Comparison of ENCODE assay signal across 9 cellular contexts in genomic region chr2:96324716-96325037, GRCh38. TPM values are rescaled to one million over a fixed set of nuclear protein-coding genes. Genes with fewer than 3 reads are reported as not detected.
DNase-seq lines count a peak whose midpoint lies in the region; ATAC-seq and TF ChIP-seq lines count a peak whose summit lies in the region.
"Had no signal": no experiment of that assay in that cellular context is flagged by ENCODE, and none has a peak within 500 bp of the region (broad histone marks: within the 10 kb centered on the region; RNA-seq: fewer than 3 reads in every experiment).

No MANE protein-coding gene starts in this region.

- peak overlapping the region; percentile 94 for H3K56ac ChIP-seq in mesendoderm (ENCODE audit: low read length)

- intact Hi-C loops in tibial artery (cut with DNase I; ENCODE audit: low total_unique reads) = no loop called here

- H3K9ac ChIP-seq in mesendoderm (ENCODE audit: low read length) = peak overlapping the region; percentile 88

- H3K27me3 ChIP-seq in mesendoderm (ENCODE audit: insufficient read depth, low read length, poor library complexity) (peaks cover 18% of the 10 kb centered on the region), tibial artery (peaks cover 0 to 52% of the 10 kb centered on the region in 2 donors)

- H3K36me3 ChIP-seq in mesendoderm (ENCODE audit: control insufficient read depth, insufficient read depth, low read length) (no peaks in the 10 kb centered on the region), tibial artery (no peaks in the 10 kb centered on the region)

- H2AK5ac ChIP-seq in mesendoderm (ENCODE audit: low read length) = no peak overlapping the region

- no peaks in the 10 kb centered on the region for H3K79me2 ChIP-seq in mesendoderm (ENCODE audit: control insufficient read depth, insufficient read depth, low read length)

- H3K79me1 ChIP-seq in mesendoderm (ENCODE audit: low read length) = peaks cover 1% of the 10 kb centered on the region

- H3K18ac ChIP-seq in mesendoderm (ENCODE audit: low read length) = no peak overlapping the region

- H2BK5ac ChIP-seq in mesendoderm (ENCODE audit: low read length) = no peak overlapping the region

- DNase-seq in activated T-cell treated with anti-CD3 and anti-CD28 coated beads, Interleukin-2, amount 50 U/mL, for 24 hours = no peak
- DNase-seq in activated T-cell treated with anti-CD3 and anti-CD28 coated beads for 4 hours (no peak), mesendoderm (peak; percentile 30), tibial artery (peak in 1 of 2 donors; percentile 19), NCI-H69 (lab: John Stamatoyannopoulos, UW) (no peak), HK-2 (ENCODE audit: unreplicated experiment) (no peak)
- DNase-seq in activated naive CD4-positive, alpha-beta T cell treated with anti-CD3 and anti-CD28 coated beads, Interleukin-2, amount 50 U/mL, for 16 hours = peak; percentile 29
- DNase-seq: NCI-H1694 treated with DMSO at 0.1 percent for 48 hours had no signal

- H3K27ac Mint-ChIP-seq in activated T-cell treated with anti-CD3 and anti-CD28 coated beads, Interleukin-2, amount 50 U/mL, for 24 hours = peak overlapping the region; percentile 94

- H3K4me3 Mint-ChIP-seq in activated T-cell treated with anti-CD3 and anti-CD28 coated beads, Interleukin-2, amount 50 U/mL, for 24 hours = peak overlapping the region; percentile 91

- H3K27me3 Mint-ChIP-seq in activated T-cell treated with anti-CD3 and anti-CD28 coated beads, Interleukin-2, amount 50 U/mL, for 24 hours = no peaks in the 10 kb centered on the region

- H3K4ac ChIP-seq in mesendoderm (ENCODE audit: low read depth, low read length) = no peak overlapping the region

- no peaks in the 10 kb centered on the region for H3K9me3 ChIP-seq in tibial artery

- H3K36me3 Mint-ChIP-seq in activated T-cell treated with anti-CD3 and anti-CD28 coated beads, Interleukin-2, amount 50 U/mL, for 24 hours (ENCODE audit: low read depth) = peaks cover 50% of the 10 kb centered on the region

- no peaks in the 10 kb centered on the region for H3K9me3 Mint-ChIP-seq in activated T-cell treated with anti-CD3 and anti-CD28 coated beads, Interleukin-2, amount 50 U/mL, for 24 hours

- H3K4me3 ChIP-seq in mesendoderm (ENCODE audit: low read length) (peak overlapping the region; percentile 42), tibial artery (peak overlapping the region; percentile 48 to 51)

- TF ChIP-seq CTCF in tibial artery (IDR thresholded peaks at IDR 0.05) = no peak

- no peak for ATAC-seq in HG03135 (IDR thresholded peaks at IDR 0.05; ENCODE audit: unreplicated experiment)

- no peak overlapping the region for H4K5ac ChIP-seq in mesendoderm (ENCODE audit: low read length)

- H3K27ac ChIP-seq in mesendoderm (ENCODE audit: low read depth, low read length) (no peak overlapping the region), tibial artery (no peak overlapping the region)

- H3K4me1 Mint-ChIP-seq in activated T-cell treated with anti-CD3 and anti-CD28 coated beads, Interleukin-2, amount 50 U/mL, for 24 hours (ENCODE audit: low read depth) = peaks cover 71% of the 10 kb centered on the region

- no peak overlapping the region for H2BK120ac ChIP-seq in mesendoderm (ENCODE audit: low read depth, low read length)

- WGBS in mesendoderm (ENCODE audit: extremely low coverage, insufficient coverage, low lambda C conversion rate) = no CpG with 5 or more reads among the region's 6 CpGs

- peak overlapping the region; percentile 93 for H3K4me2 ChIP-seq in mesendoderm (ENCODE audit: low read length)

- no peak overlapping the region for H2BK15ac ChIP-seq in mesendoderm (replicated peaks; ENCODE audit: low read depth)

- H3K4me1 ChIP-seq in mesendoderm (ENCODE audit: control insufficient read depth, low read depth, low read length) (peaks cover 5% of the 10 kb centered on the region), tibial artery (peaks cover 0 to 32% (median 22%) of the 10 kb centered on the region in 4 donors)

- no peak overlapping the region for H4K8ac ChIP-seq in mesendoderm (ENCODE audit: low read depth, low read length)

- no peak overlapping the region for H3K23ac ChIP-seq in mesendoderm (ENCODE audit: low read length)

RNA-seq across cellular contexts. Expression of gene ITPRIPL1, which starts 0.4 kb away (rescaled TPM):
- polyA plus RNA-seq in mesendoderm (2013, experiment 1 of 2) = 7.0 TPM
- polyA plus RNA-seq in mesendoderm (2013, experiment 2 of 2) = 6.6 TPM

RNA-seq across cellular contexts. Expression of gene NCAPH, which starts 10.9 kb away (rescaled TPM):
- 46.9 TPM for polyA plus RNA-seq in mesendoderm (2013, experiment 1 of 2)
- 46.0 TPM for polyA plus RNA-seq in mesendoderm (2013, experiment 2 of 2)

RNA-seq across cellular contexts. Expression of gene SNRNP200, which starts 19.3 kb away (rescaled TPM):
- 91.0 TPM for polyA plus RNA-seq in mesendoderm (2013, experiment 1 of 2)
- 90.0 TPM for polyA plus RNA-seq in mesendoderm (2013, experiment 2 of 2)

RNA-seq across cellular contexts. Expression of gene CIAO1, which starts 58.7 kb away (rescaled TPM):
- 40.2 TPM for polyA plus RNA-seq in mesendoderm (2013, experiment 1 of 2)
- 40.3 TPM for polyA plus RNA-seq in mesendoderm (2013, experiment 2 of 2)

RNA-seq across cellular contexts. Expression of gene TMEM127, which starts 58.9 kb away (rescaled TPM):
- 21.1 TPM for polyA plus RNA-seq in mesendoderm (2013, experiment 1 of 2)
- 22.5 TPM for polyA plus RNA-seq in mesendoderm (2013, experiment 2 of 2)

Comparison
In these comparisons a context has a peak if more than half of its experiments do, and no peak if none do; other contexts are left out.
1. DNase-seq: peak in activated naive CD4-positive, alpha-beta T cell treated with anti-CD3 and anti-CD28 coated beads, Interleukin-2, amount 50 U/mL, for 16 hours (single experiment) and mesendoderm (single experiment); none in activated T-cell treated with anti-CD3 and anti-CD28 coated beads, Interleukin-2, amount 50 U/mL, for 24 hours (single experiment), activated T-cell treated with anti-CD3 and anti-CD28 coated beads for 4 hours (single experiment), NCI-H69 (single experiment) and HK-2 (single experiment).